28 cellular contexts compared by ENCODE assay signal in the genomic region with DNA sequence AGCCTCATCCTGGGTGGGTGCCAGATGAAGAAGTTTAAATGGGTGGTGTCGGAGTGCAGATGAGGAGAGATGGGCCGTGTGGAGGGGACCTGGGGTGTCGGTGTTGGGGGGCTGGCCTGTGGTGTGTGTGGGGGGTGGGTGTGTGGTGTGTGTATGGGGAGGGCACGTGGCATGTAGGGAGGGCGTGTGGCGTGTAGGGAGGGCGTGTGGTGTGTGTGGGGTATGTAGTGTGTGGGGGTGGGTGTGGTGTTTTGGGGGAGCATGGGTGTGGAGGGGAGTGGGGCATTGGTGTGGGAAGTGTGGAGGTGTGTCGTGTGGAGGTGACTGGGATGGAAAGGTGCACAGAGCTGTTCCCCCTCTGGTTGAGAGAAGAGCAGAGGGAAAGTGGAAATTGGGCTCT. TPM values are rescaled to one million over a fixed set of nuclear protein-coding genes. Genes with fewer than 3 reads are reported as not detected.
"Had no signal": no experiment of that assay in that cellular context is flagged by ENCODE, and none has a peak within 500 bp of the region (broad histone marks: within the 10 kb centered on the region; RNA-seq: fewer than 3 reads in every experiment).

No MANE protein-coding gene starts in this region.

- H3K4me3 Mint-ChIP-seq: natural killer cell, type B pancreatic cell had no signal

- H3K27ac ChIP-seq: epithelial cell of prostate, esophagus muscularis mucosa, foreskin keratinocyte, lower lobe of right lung, neutrophil, pancreas, right atrium auricular region, stomach, thyroid gland had no signal

- H3K4me3 ChIP-seq: dorsolateral prefrontal cortex, esophagus muscularis mucosa, lower lobe of right lung, pancreas, right atrium auricular region, smooth muscle cell, stomach, thyroid gland had no signal

- H3K9me3 ChIP-seq: esophagus muscularis mucosa, lower lobe of right lung, neutrophil, pancreas, right atrium auricular region, stomach, thyroid gland had no signal

- H3K27ac Mint-ChIP-seq: natural killer cell, type B pancreatic cell had no signal

- H3K4me1 ChIP-seq: esophagus muscularis mucosa, foreskin keratinocyte, thyroid gland had no signal

- H3K27me3 ChIP-seq: dorsolateral prefrontal cortex, esophagus muscularis mucosa, foreskin keratinocyte, neutrophil, pancreas, right atrium auricular region, stomach, thyroid gland had no signal

- H3K36me3 ChIP-seq: neutrophil, pancreas, thyroid gland had no signal

- ATAC-seq: foreskin keratinocyte, left ventricle myocardium superior, natural killer cell, pancreas, sciatic nerve had no signal

- H3K9me3 Mint-ChIP-seq: natural killer cell, type B pancreatic cell had no signal

- DNase-seq: caudate nucleus; cerebellar nuclear complex; cortex of kidney; dorsolateral prefrontal cortex; effector CD4-positive, alpha-beta T cell; foreskin keratinocyte; head of caudate nucleus; left ventricle myocardium superior; lower lobe of right lung; natural killer cell; pancreas; stimulated activated CD4-positive, alpha-beta T cell treated with anti-CD3 and anti-CD28 coated beads, Interleukin-12 subunit alpha, Interleukin-12 subunit beta, amount 100 ng/mL, for 4 hours; stimulated activated CD4-positive, alpha-beta T cell treated with anti-CD3 and anti-CD28 coated beads, Interleukin-1b, Interleukin-23, amount 100 ng/mL, for 48 hours; stimulated activated CD4-positive, alpha-beta T cell treated with anti-CD3 and anti-CD28 coated beads, Interleukin-4, amount 100 ng/mL, for 1 hour; stimulated activated CD8-positive, alpha-beta memory T cell treated with anti-CD3 and anti-CD28 coated beads, Interleukin-4, amount 100 ng/mL, for 48 hours; stomach; thyroid gland had no signal

- H3K4me2 ChIP-seq: smooth muscle cell had no signal

- H3K27me3 Mint-ChIP-seq: type B pancreatic cell had no signal

- H3K36me3 Mint-ChIP-seq: natural killer cell had no signal

RNA-seq across cellular contexts. Expression of a gene that starts 34.5 kb away (rescaled TPM):
- total RNA-seq: fibroblast of lung, foreskin keratinocyte, left ventricle myocardium superior, smooth muscle cell, stomach, temporal lobe had no signal
- polyA plus RNA-seq: fibroblast of lung, foreskin keratinocyte, keratinocyte, neural cell, pancreas, smooth muscle cell had no signal
